8 cellular contexts compared by ENCODE assay signal in the genomic region with DNA sequence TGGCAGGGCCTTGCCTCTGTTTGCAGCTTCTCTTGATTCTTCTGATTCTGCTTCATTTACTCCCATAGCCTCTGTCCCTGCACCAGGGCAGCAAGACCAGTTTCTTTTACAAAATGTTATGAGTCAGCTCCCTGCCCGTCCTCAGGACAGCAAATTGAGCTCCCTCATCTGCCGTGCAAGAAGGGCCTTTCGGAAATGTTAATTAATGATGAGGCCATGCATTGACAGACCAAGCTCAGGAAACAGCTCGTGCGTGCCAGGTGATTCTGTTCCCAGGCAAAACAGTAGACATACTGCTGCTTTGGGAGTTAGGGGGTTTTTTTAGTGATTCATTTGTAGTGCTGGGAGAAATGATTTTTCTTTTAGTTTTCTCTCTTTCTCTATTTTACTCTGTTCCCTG.
A peak's percentile ranks its signal among the peaks of the same experiment; 100 is the strongest.
DNase-seq lines count a peak whose midpoint lies in the region; ATAC-seq and TF ChIP-seq lines count a peak whose summit lies in the region.
"Had no signal": no experiment of that assay in that cellular context is flagged by ENCODE, and none has a peak within 500 bp of the region (broad histone marks: within the 10 kb centered on the region; RNA-seq: fewer than 3 reads in every experiment).

No MANE protein-coding gene starts in this region.

- H3K36me3 ChIP-seq in osteoblast (ENCODE audit: insufficient read depth, low read length) (no peaks in the 10 kb centered on the region), body of pancreas (replicated peaks in 1 of 2; ENCODE audit: insufficient read depth in 1 of 2, low read depth in 2 of 2) (no peaks in the 10 kb centered on the region)
- H3K36me3 ChIP-seq: cardiac muscle cell had no signal

- intact Hi-C loops in activated CD4-positive, alpha-beta memory T cell treated with anti-CD3 and anti-CD28 coated beads for 36 hours (cut with micrococcal nuclease): no loop called here
- intact Hi-C loops in body of pancreas (cut with DNase I): no loop called here

- H3K4me3 ChIP-seq in osteoblast (ENCODE audit: insufficient read depth, low read length) (no peak overlapping the region), body of pancreas (no peak overlapping the region)
- H3K4me3 ChIP-seq: cardiac muscle cell had no signal

- H3K4me1 ChIP-seq in osteoblast (ENCODE audit: insufficient read depth, low read length) (no peaks in the 10 kb centered on the region), body of pancreas (no peaks in the 10 kb centered on the region)

- 51% methylated on average over 5 of the region's 5 CpGs for WGBS in body of pancreas, 2 donors

- H3K27ac ChIP-seq in osteoblast (ENCODE audit: low read depth, low read length): no peak overlapping the region
- no peak overlapping the region for H3K27ac ChIP-seq in body of pancreas
- H3K27ac ChIP-seq: cardiac muscle cell had no signal

- H3K36me3 Mint-ChIP-seq in activated CD4-positive, alpha-beta memory T cell treated with anti-CD3 and anti-CD28 coated beads for 36 hours: no peaks in the 10 kb centered on the region

- H3K4me1 Mint-ChIP-seq in activated CD4-positive, alpha-beta memory T cell treated with anti-CD3 and anti-CD28 coated beads for 36 hours (ENCODE audit: low read depth): no peaks in the 10 kb centered on the region

- DNase-seq in osteoblast (ENCODE audit: insufficient read length, low spot score, missing footprints): peak; percentile 5
- DNase-seq in activated CD4-positive, alpha-beta memory T cell treated with anti-CD3 and anti-CD28 coated beads for 36 hours: no peak
- DNase-seq in body of pancreas: no peak
- no peak for DNase-seq in NCI-H2227 (lab: John Stamatoyannopoulos, UW; ENCODE audit: unreplicated experiment)

- H3K27me3 Mint-ChIP-seq in activated CD4-positive, alpha-beta memory T cell treated with anti-CD3 and anti-CD28 coated beads for 36 hours: no peaks in the 10 kb centered on the region

- H3K4me3 Mint-ChIP-seq in activated CD4-positive, alpha-beta memory T cell treated with anti-CD3 and anti-CD28 coated beads for 36 hours: no peak overlapping the region

- TF ChIP-seq CTCF in osteoblast (IDR thresholded peaks at IDR 0.05; ENCODE audit: extremely low read depth, low read depth, low read length): no peak
- no peak for TF ChIP-seq CTCF in body of pancreas (IDR thresholded peaks at IDR 0.05)

- H3K9me3 ChIP-seq in osteoblast (ENCODE audit: low read depth, low read length) (no peaks in the 10 kb centered on the region), body of pancreas (no peaks in the 10 kb centered on the region)

- H3K4me2 ChIP-seq in osteoblast (ENCODE audit: insufficient read depth, low read length): no peak overlapping the region

- TF ChIP-seq POLR2A in body of pancreas (IDR thresholded peaks at IDR 0.05): no peak

- CTCF ChIA-PET in activated CD4-positive, alpha-beta memory T cell treated with anti-CD3 and anti-CD28 coated beads for 36 hours (lab: Charles Lee): interaction anchor here (0.6 kb wide), 1 partner anchor 80 kb away, joined by 3 read pairs; no protein-coding TSS in a partner anchor

- no peak overlapping the region for H2AFZ ChIP-seq in osteoblast (ENCODE audit: low read length)

- no peaks in the 10 kb centered on the region for H3K9me3 Mint-ChIP-seq in activated CD4-positive, alpha-beta memory T cell treated with anti-CD3 and anti-CD28 coated beads for 36 hours

- no peak overlapping the region for H3K27ac Mint-ChIP-seq in activated CD4-positive, alpha-beta memory T cell treated with anti-CD3 and anti-CD28 coated beads for 36 hours

- H4K20me1 ChIP-seq in osteoblast (ENCODE audit: insufficient read depth, low read length): no peaks in the 10 kb centered on the region

- POLR2A ChIA-PET in activated CD4-positive, alpha-beta memory T cell treated with anti-CD3 and anti-CD28 coated beads for 36 hours (lab: Charles Lee): no interaction called here

- H3K27me3 ChIP-seq in osteoblast (ENCODE audit: insufficient read depth, low read length) (peaks cover 6% of the 10 kb centered on the region), body of pancreas (no peaks in the 10 kb centered on the region)

- ATAC-seq in GM19023 (IDR thresholded peaks at IDR 0.05; ENCODE audit: unreplicated experiment) (peak; percentile 92), HG02588 (IDR thresholded peaks at IDR 0.05; ENCODE audit: unreplicated experiment) (peak; percentile 91), HG03575 (IDR thresholded peaks at IDR 0.05; ENCODE audit: extremely low read depth, insufficient number of reproducible peaks, low FRiP score, unreplicated experiment) (peak; percentile 64), body of pancreas (no peak)

- H3K79me2 ChIP-seq in osteoblast (ENCODE audit: insufficient read depth, low read length): no peaks in the 10 kb centered on the region
